ENCODE assay signal across 7 cellular contexts in the genomic region with DNA sequence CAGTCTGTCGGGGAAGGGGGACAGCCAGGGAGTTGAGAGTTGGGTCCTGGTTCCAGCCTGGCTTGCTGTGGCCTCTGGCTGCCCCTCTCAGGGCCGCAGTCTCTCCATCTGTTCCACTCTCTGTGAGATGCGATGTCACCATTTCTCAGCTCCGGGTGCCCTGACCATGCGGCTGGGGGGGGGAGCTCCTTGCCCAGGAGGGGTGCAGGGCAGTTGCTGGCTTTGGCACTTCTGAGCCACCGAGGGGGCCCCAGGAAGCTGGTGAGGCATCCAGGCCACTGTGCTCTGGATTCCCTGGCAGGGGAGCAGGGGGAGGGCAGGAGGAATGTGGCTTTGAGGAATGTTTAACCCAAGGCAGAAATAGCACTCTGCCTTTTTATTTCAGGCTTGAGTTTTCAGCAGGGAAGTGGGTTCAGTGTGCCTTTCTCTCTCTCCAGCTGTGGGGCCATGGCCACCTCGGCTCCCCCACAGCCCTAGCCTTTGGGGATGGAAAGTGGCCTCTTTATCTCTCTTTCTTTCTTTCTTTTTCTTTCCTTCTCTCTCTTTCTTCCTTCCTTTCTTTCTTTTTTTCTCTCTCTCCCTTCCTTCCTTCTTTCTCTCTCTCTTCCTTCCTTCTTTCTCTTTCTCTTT. TPM values are rescaled to one million over a fixed set of nuclear protein-coding genes. Genes with fewer than 3 reads are reported as not detected.
DNase-seq lines count a peak whose midpoint lies in the region; ATAC-seq, FAIRE-seq and TF ChIP-seq lines count a peak whose summit lies in the region.

No MANE protein-coding gene starts in this region.

- H3K79me2 ChIP-seq in K562 (ENCODE audit: control insufficient read depth, insufficient read depth, low read length) = peaks cover 35% of the 10 kb centered on the region

- H3K9me3 ChIP-seq in K562 (replicated peaks; ENCODE audit: control insufficient read depth, insufficient read depth, low read depth, low read length) (no peaks in the 10 kb centered on the region), kidney (ENCODE audit: control insufficient read depth in 1 of 2, low read length in 2 of 2) (no peaks in the 10 kb centered on the region), tibial artery (no peaks in the 10 kb centered on the region)

- H3K9ac ChIP-seq in K562 (ENCODE audit: insufficient read depth in 1 of 2, low read depth in 2 of 2, low read length in 2 of 2) (peak overlapping the region in 1 of 2 experiments; percentile 66; a peak in 2 of 4 replicates), kidney (ENCODE audit: low read length in 2 of 2) (peak overlapping the region; percentile 29 to 67)

- TF ChIP-seq POLR2A in K562 (conservative IDR thresholded peaks at IDR 0.05) = no peak

- H3K27ac ChIP-seq in K562 (ENCODE audit: extremely low read depth, low read depth, low read length) (no peak overlapping the region), kidney (ENCODE audit: low read depth in 2 of 2, low read length in 2 of 2) (peak overlapping the region; percentile 84 to 85), tibial artery (peak overlapping the region; percentile 93 to 95)

- WGBS in K562 (ENCODE audit: insufficient coverage, low coverage, missing lambda C conversion rate) = 46% methylated on average over 7 of the region's 7 CpGs

- BruUV-seq in K562 (replicated peaks; lab: Mats Ljungman, UMichigan) = no TSS peak

- no peak overlapping the region for H3K4me2 ChIP-seq in K562 (ENCODE audit: insufficient read depth, low read length)

- no peak for TF ChIP-seq CTCF in K562 (IDR thresholded peaks at IDR 0.05 in 2 of 3, conservative IDR thresholded peaks at IDR 0.05 in 1 of 3; ENCODE audit: insufficient read depth in 2 of 3, low read depth in 1 of 3, low read length in 3 of 3)
- TF ChIP-seq CTCF in kidney (IDR thresholded peaks at IDR 0.05; ENCODE audit: borderline replicate concordance, extremely low read depth, insufficient read depth) = no peak
- TF ChIP-seq CTCF in tibial artery (IDR thresholded peaks at IDR 0.05) = no peak

- CTCF ChIA-PET in K562 (lab: Yijun Ruan, JAX; ENCODE audit: low intra/inter-chr PET ratio) = no interaction called here

- FAIRE-seq in K562 (lab: Jason Lieb, UNC) (no peak), kidney (lab: Jason Lieb, UNC) (no peak)

- intact Hi-C loops in K562 (cut with micrococcal nuclease) = no loop called here
- intact Hi-C loops in kidney (cut with DNase I) = no loop called here
- intact Hi-C loops in tibial artery (cut with DNase I; ENCODE audit: low total_unique reads) = no loop called here

- POLR2A ChIA-PET in K562 (lab: Yijun Ruan, JAX) = interaction anchor here (1.1 kb wide), 1 partner anchor 55 kb away, joined by 3 read pairs; no protein-coding TSS in a partner anchor

- no peaks in the 10 kb centered on the region for H3K27me3 ChIP-seq in K562 (ENCODE audit: control insufficient read depth in 2 of 2, insufficient read depth in 2 of 2, low read length in 2 of 2)
- no peaks in the 10 kb centered on the region for H3K27me3 ChIP-seq in tibial artery

- no peaks in the 10 kb centered on the region for H3K36me3 ChIP-seq in K562 (ENCODE audit: control insufficient read depth, insufficient read depth, low read length)
- no peaks in the 10 kb centered on the region for H3K36me3 ChIP-seq in kidney (ENCODE audit: control insufficient read depth in 1 of 2, insufficient read depth in 2 of 2, low read length in 2 of 2)
- no peaks in the 10 kb centered on the region for H3K36me3 ChIP-seq in tibial artery

- in situ Hi-C loops in K562 (cut with MboI) = no loop called here

- H3K9me1 ChIP-seq in K562 (ENCODE audit: control insufficient read depth, insufficient read depth, low read length) = no peaks in the 10 kb centered on the region

- TF ChIP-seq RAD21 in K562 (CRISPR knock-in tag; conservative IDR thresholded peaks at IDR 0.05 in 1 of 2, IDR thresholded peaks at IDR 0.05 in 1 of 2) = no peak

- H3K4me3 ChIP-seq in K562 (no peak overlapping the region), kidney (ENCODE audit: low read length in 2 of 2) (peak overlapping the region; percentile 24 to 41), tibial artery (peak overlapping the region; percentile 7 to 23)

- TF ChIP-seq EP300 in K562 (IDR thresholded peaks at IDR 0.05; ENCODE audit: low read length) = no peak

- H4K20me1 ChIP-seq in K562 (replicated peaks; ENCODE audit: control insufficient read depth, insufficient read depth, low read length) = peaks cover 16% of the 10 kb centered on the region

- H2AFZ ChIP-seq in K562 (ENCODE audit: low read depth, low read length) = no peak overlapping the region

- DNase-seq in HS-27A (ENCODE audit: low read depth) (peak; percentile 62), K562 (ENCODE audit: extremely low read depth in 1 of 4, low spot score in 3 of 4) (no peak), kidney (peak; percentile 89), tibial artery (peak in 1 of 2 donors; percentile 93), NCI-H2227 treated with DMSO at 0.1 percent for 48 hours (lab: John Stamatoyannopoulos, UW) (no peak), activated gamma-delta T cell treated with Interleukin-2 at 50 U/mL for 16 hours (no peak)

- H3K4me1 ChIP-seq in K562 (replicated peaks in 1 of 2; ENCODE audit: control insufficient read depth in 2 of 2, insufficient read depth in 2 of 2, low read length in 2 of 2) (peaks cover 11 to 59% of the 10 kb centered on the region in 2 experiments; a peak in 4 of 5 replicates), kidney (ENCODE audit: control insufficient read depth in 1 of 2, insufficient read depth in 1 of 2, low read depth in 1 of 2, low read length in 2 of 2) (peaks cover 30 to 33% of the 10 kb centered on the region in 2 donors), tibial artery (peaks cover 1 to 91% (median 72%) of the 10 kb centered on the region in 4 donors)

- ATAC-seq in K562 = no peak
- no peak for ATAC-seq in GM18520 (IDR thresholded peaks at IDR 0.05; ENCODE audit: unreplicated experiment)

TF ChIP-seq in K562, 482 proteins besides CTCF, POLR2A, EP300 and RAD21 (continues in another document):
- TF ChIP-seq MTA1 (IDR thresholded peaks at IDR 0.05; ENCODE audit: borderline replicate concordance) (peak; percentile 33; the same call in 1 of the 2 replicates), ZNF696 (CRISPR knock-in tag; conservative IDR thresholded peaks at IDR 0.05) (no peak), RBM34 (IDR thresholded peaks at IDR 0.05; ENCODE audit: borderline replicate concordance, insufficient read depth, low read length) (no peak), CBFB (CRISPR knock-in tag; IDR thresholded peaks at IDR 0.05) (no peak), ZNF133 (CRISPR knock-in tag; IDR thresholded peaks at IDR 0.05) (no peak), HMG20A (CRISPR knock-in tag; conservative IDR thresholded peaks at IDR 0.05) (no peak), SIRT6 (IDR thresholded peaks at IDR 0.05; ENCODE audit: low read depth, low read length) (no peak)
- TF ChIP-seq, protein P1, sequence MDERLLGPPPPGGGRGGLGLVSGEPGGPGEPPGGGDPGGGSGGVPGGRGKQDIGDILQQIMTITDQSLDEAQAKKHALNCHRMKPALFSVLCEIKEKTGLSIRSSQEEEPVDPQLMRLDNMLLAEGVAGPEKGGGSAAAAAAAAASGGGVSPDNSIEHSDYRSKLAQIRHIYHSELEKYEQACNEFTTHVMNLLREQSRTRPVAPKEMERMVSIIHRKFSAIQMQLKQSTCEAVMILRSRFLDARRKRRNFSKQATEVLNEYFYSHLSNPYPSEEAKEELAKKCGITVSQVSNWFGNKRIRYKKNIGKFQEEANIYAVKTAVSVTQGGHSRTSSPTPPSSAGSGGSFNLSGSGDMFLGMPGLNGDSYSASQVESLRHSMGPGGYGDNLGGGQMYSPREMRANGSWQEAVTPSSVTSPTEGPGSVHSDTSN (CRISPR knock-in tag; IDR thresholded peaks at IDR 0.05; ENCODE audit: low read depth) = no peak
- TF ChIP-seq, protein P1 (tag; conservative IDR thresholded peaks at IDR 0.05; ENCODE audit: low read depth) = no peak

RNA-seq across cellular contexts. Expression of a gene that starts 11.0 kb away (rescaled TPM):
- total RNA-seq in K562 (2011; cell fraction: chromatin; rRNA removed; ENCODE audit: low replicate concordance) = 6.1 and 14.0 TPM in 2 replicates
- total RNA-seq in K562 (2011; cell fraction: nucleolus; rRNA removed) = 10.3 and 11.0 TPM in 2 replicates
- total RNA-seq in K562 (2011; cell fraction: nucleoplasm; rRNA removed) = 7.1 and 7.5 TPM in 2 replicates
- total RNA-seq in K562 (2014; rRNA removed) (9.6 and 11.6 TPM in 2 replicates), K562 (2014; rRNA removed; fragmentation: Illumina TruSeq; extraction: Trizol) (7.6 and 8.0 TPM in 2 replicates), K562 (2015; rRNA removed; fragmentation: Illumina TruSeq; extraction: Trizol) (6.9 and 7.4 TPM in 2 replicates), K562 (2021) (22.8 and 25.0 TPM in 2 replicates), kidney (37.4 TPM)
- polyA plus RNA-seq in K562 (2011; rRNA removed) (24.0 and 27.0 TPM in 2 replicates), K562 (2014; fragmentation: Illumina TruSeq; extraction: Trizol) (10.5 and 19.7 TPM in 2 replicates), K562 (2014; fragmentation: Nextera tagmentation; extraction: Ambion mirVana) (under 1 TPM; 0.28 to 0.66 TPM), K562 (2014; rRNA removed) (11.2 and 13.1 TPM in 2 replicates), kidney (ENCODE audit: insufficient read depth, low read depth, low replicate concordance) (27.7 TPM)
- polyA plus RNA-seq in K562 (2011; cell fraction: cytosol; rRNA removed) = 25.2 and 37.2 TPM in 2 replicates
- polyA plus RNA-seq in K562 (2011; cell fraction: nucleus; rRNA removed) = 10.2 and 16.2 TPM in 2 replicates
- 9.2 and 10.6 TPM in 2 replicates for polyA plus RNA-seq in K562 (2012)
- 12.8 and 20.5 TPM in 2 replicates for polyA minus RNA-seq in K562 (2011; rRNA and poly(A)+ RNA removed)
- 14.7 and 17.9 TPM in 2 replicates for polyA minus RNA-seq in K562 (2011; cell fraction: cytosol; rRNA and poly(A)+ RNA removed)
- 3.1 and 3.7 TPM in 2 replicates for polyA minus RNA-seq in K562 (2011; cell fraction: nucleus; rRNA and poly(A)+ RNA removed)

Comparison
In these comparisons a context has a peak if more than half of its experiments do, and no peak if none do; other contexts are left out.
1. DNase-seq: peak in HS-27A (single experiment) and kidney (single experiment); none in K562 (0 of 4), NCI-H2227 treated with DMSO at 0.1 percent for 48 hours (single experiment) and activated gamma-delta T cell treated with Interleukin-2 at 50 U/mL for 16 hours (single experiment).